In genomic region chr13:31138515-31138914, GRCh38 we compare ENCODE assay signal across 22 cellular contexts.
"Had no signal": no experiment of that assay in that cellular context is flagged by ENCODE, and none has a peak within 500 bp of the region (broad histone marks: within the 10 kb centered on the region; RNA-seq: fewer than 3 reads in every experiment).

No MANE protein-coding gene starts in this region.

- H3K4me3 Mint-ChIP-seq: activated B cell treated with CpG ODN at 0.5 μM for 24 hours; natural killer cell; stimulated activated memory B cell treated with anti-CD40 and anti-IgM and Interleukin-4, amounts not matched to agents 10 μg/mL and 1 μg/mL and 100 μg/mL, for 72 hours; T-helper 1 cell treated with Interleukin-12 subunit alpha and Interleukin-12 subunit beta and Interleukin-4 antibody, amounts not matched to agents 30 μg/mL and 1 μg/mL, for 36 hours; type B pancreatic cell had no signal

- H3K27ac ChIP-seq: heart left ventricle, left lung, right atrium auricular region had no signal

- ATAC-seq: heart left ventricle; left lung; natural killer cell; SK-N-SH treated with all-trans-retinoic acid at 6 μM for 48 hours; stimulated activated memory B cell treated with anti-CD40 and anti-IgM and Interleukin-4, amounts not matched to agents 10 μg/mL and 1 μg/mL and 100 μg/mL, for 72 hours had no signal

- H3K27ac Mint-ChIP-seq: activated B cell treated with CpG ODN at 0.5 μM for 24 hours; natural killer cell; stimulated activated memory B cell treated with anti-CD40 and anti-IgM and Interleukin-4, amounts not matched to agents 10 μg/mL and 1 μg/mL and 100 μg/mL, for 72 hours; T-helper 1 cell treated with Interleukin-12 subunit alpha and Interleukin-12 subunit beta and Interleukin-4 antibody, amounts not matched to agents 30 μg/mL and 1 μg/mL, for 36 hours; type B pancreatic cell had no signal

- H3K4me1 Mint-ChIP-seq: activated B cell treated with CpG ODN at 0.5 μM for 24 hours; stimulated activated memory B cell treated with anti-CD40 and anti-IgM and Interleukin-4, amounts not matched to agents 10 μg/mL and 1 μg/mL and 100 μg/mL, for 72 hours had no signal

- H3K9me3 Mint-ChIP-seq: activated B cell treated with CpG ODN at 0.5 μM for 24 hours; natural killer cell; stimulated activated memory B cell treated with anti-CD40 and anti-IgM and Interleukin-4, amounts not matched to agents 10 μg/mL and 1 μg/mL and 100 μg/mL, for 72 hours; T-helper 1 cell treated with Interleukin-12 subunit alpha and Interleukin-12 subunit beta and Interleukin-4 antibody, amounts not matched to agents 30 μg/mL and 1 μg/mL, for 36 hours; type B pancreatic cell had no signal

- DNase-seq: activated B cell treated with CpG ODN at 0.5 μM for 24 hours; activated CD4-positive, alpha-beta T cell treated with anti-CD3 and anti-CD28 coated beads, Interleukin-2, amount 50 U/mL, for 4 hours; activated CD8-positive, alpha-beta memory T cell treated with anti-CD3 and anti-CD28 coated beads, Interleukin-2, amount 50 U/mL, for 4 hours; activated effector memory CD4-positive, alpha-beta T cell treated with Interleukin-2 at 50 U/mL for 16 hours; caudate nucleus; cortex of kidney; erythroblast; foreskin fibroblast; heart left ventricle; islet precursor cell; left lung; natural killer cell; posterior cingulate gyrus; Right ventricle myocardium superior; small intestine; substantia nigra had no signal

- FAIRE-seq: small intestine, TTC549 had no signal

- H3K4me3 ChIP-seq: heart left ventricle, left lung, right atrium auricular region had no signal

- H3K27me3 Mint-ChIP-seq: activated B cell treated with CpG ODN at 0.5 μM for 24 hours; stimulated activated memory B cell treated with anti-CD40 and anti-IgM and Interleukin-4, amounts not matched to agents 10 μg/mL and 1 μg/mL and 100 μg/mL, for 72 hours; type B pancreatic cell had no signal

- H3K4me1 ChIP-seq: heart left ventricle, left lung, right atrium auricular region had no signal

- H3K27me3 ChIP-seq: heart left ventricle, left lung, right atrium auricular region had no signal

- H3K9me3 ChIP-seq: heart left ventricle, left lung, right atrium auricular region had no signal
